ENCODE assay signal across 1 cellular context in the genomic region with DNA sequence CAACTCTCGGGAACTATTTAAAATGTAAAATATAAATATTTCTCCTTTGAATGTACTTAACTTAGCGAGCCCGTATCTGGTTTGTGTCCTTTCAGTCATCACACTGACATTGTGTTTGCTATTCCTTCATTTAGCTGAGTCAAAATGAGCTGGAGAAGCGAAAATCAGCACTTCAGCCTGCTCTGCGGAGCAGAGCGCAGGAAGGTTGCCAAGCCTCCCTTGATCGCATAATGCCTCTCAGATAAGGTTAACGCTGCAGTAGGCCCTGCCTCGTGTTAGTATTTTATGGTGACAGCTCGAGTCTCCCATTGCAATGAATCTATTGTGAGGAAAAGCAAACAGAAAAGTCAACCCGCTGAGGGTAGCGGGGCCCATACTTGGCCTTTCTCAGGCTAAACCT.
TF ChIP-seq lines count a peak whose summit lies in the region.

No MANE protein-coding gene starts in this region.

TF ChIP-seq in SK-N-SH, 30 proteins besides CTCF, POLR2A, EP300 and RAD21 (continued from another document):
- TF ChIP-seq TEAD4 (IDR thresholded peaks at IDR 0.05; ENCODE audit: borderline replicate concordance, insufficient read depth), result no peak
- TF ChIP-seq, protein P1, sequence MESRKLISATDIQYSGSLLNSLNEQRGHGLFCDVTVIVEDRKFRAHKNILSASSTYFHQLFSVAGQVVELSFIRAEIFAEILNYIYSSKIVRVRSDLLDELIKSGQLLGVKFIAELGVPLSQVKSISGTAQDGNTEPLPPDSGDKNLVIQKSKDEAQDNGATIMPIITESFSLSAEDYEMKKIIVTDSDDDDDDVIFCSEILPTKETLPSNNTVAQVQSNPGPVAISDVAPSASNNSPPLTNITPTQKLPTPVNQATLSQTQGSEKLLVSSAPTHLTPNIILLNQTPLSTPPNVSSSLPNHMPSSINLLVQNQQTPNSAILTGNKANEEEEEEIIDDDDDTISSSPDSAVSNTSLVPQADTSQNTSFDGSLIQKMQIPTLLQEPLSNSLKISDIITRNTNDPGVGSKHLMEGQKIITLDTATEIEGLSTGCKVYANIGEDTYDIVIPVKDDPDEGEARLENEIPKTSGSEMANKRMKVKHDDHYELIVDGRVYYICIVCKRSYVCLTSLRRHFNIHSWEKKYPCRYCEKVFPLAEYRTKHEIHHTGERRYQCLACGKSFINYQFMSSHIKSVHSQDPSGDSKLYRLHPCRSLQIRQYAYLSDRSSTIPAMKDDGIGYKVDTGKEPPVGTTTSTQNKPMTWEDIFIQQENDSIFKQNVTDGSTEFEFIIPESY (IDR thresholded peaks at IDR 0.05; ENCODE audit: borderline replicate concordance, low read depth), result no peak
